1 cellular context compared by ENCODE assay signal in the genomic region with DNA sequence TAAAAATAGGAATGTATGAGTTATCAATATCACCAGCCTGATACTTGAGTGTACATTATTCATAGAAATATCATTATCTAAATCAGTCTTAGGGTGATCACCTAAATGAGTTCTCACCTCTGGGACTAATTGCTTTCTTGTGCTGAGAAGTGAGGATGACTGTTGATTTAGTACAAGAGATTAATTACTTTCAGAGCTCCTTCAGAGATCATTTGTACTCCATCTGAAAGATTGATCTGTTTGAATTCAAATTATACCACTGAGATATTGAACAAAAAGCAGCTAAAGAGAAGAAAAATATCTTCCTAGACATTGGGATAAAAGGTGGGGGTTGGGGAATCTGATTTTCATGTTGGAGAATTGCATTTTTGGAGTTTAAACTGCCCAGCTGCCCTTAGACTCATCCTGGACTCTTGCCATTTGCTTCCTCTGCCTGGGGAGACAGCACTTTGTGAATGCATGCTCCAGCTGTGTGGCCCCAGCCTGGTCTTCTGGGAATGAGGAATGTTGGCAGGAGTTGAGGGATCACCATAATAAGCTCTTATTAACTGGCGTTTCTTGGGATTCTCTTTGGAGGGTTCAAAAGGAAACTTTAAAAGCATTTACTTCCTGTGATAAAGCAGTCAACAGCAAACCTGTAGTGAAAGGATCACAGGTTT.
TF ChIP-seq lines count a peak whose summit lies in the region.

No MANE protein-coding gene starts in this region.

TF ChIP-seq in GM23338, 12 proteins besides CTCF, POLR2A, EP300 and RAD21 (continued from another document):
- TF ChIP-seq, protein P1, sequence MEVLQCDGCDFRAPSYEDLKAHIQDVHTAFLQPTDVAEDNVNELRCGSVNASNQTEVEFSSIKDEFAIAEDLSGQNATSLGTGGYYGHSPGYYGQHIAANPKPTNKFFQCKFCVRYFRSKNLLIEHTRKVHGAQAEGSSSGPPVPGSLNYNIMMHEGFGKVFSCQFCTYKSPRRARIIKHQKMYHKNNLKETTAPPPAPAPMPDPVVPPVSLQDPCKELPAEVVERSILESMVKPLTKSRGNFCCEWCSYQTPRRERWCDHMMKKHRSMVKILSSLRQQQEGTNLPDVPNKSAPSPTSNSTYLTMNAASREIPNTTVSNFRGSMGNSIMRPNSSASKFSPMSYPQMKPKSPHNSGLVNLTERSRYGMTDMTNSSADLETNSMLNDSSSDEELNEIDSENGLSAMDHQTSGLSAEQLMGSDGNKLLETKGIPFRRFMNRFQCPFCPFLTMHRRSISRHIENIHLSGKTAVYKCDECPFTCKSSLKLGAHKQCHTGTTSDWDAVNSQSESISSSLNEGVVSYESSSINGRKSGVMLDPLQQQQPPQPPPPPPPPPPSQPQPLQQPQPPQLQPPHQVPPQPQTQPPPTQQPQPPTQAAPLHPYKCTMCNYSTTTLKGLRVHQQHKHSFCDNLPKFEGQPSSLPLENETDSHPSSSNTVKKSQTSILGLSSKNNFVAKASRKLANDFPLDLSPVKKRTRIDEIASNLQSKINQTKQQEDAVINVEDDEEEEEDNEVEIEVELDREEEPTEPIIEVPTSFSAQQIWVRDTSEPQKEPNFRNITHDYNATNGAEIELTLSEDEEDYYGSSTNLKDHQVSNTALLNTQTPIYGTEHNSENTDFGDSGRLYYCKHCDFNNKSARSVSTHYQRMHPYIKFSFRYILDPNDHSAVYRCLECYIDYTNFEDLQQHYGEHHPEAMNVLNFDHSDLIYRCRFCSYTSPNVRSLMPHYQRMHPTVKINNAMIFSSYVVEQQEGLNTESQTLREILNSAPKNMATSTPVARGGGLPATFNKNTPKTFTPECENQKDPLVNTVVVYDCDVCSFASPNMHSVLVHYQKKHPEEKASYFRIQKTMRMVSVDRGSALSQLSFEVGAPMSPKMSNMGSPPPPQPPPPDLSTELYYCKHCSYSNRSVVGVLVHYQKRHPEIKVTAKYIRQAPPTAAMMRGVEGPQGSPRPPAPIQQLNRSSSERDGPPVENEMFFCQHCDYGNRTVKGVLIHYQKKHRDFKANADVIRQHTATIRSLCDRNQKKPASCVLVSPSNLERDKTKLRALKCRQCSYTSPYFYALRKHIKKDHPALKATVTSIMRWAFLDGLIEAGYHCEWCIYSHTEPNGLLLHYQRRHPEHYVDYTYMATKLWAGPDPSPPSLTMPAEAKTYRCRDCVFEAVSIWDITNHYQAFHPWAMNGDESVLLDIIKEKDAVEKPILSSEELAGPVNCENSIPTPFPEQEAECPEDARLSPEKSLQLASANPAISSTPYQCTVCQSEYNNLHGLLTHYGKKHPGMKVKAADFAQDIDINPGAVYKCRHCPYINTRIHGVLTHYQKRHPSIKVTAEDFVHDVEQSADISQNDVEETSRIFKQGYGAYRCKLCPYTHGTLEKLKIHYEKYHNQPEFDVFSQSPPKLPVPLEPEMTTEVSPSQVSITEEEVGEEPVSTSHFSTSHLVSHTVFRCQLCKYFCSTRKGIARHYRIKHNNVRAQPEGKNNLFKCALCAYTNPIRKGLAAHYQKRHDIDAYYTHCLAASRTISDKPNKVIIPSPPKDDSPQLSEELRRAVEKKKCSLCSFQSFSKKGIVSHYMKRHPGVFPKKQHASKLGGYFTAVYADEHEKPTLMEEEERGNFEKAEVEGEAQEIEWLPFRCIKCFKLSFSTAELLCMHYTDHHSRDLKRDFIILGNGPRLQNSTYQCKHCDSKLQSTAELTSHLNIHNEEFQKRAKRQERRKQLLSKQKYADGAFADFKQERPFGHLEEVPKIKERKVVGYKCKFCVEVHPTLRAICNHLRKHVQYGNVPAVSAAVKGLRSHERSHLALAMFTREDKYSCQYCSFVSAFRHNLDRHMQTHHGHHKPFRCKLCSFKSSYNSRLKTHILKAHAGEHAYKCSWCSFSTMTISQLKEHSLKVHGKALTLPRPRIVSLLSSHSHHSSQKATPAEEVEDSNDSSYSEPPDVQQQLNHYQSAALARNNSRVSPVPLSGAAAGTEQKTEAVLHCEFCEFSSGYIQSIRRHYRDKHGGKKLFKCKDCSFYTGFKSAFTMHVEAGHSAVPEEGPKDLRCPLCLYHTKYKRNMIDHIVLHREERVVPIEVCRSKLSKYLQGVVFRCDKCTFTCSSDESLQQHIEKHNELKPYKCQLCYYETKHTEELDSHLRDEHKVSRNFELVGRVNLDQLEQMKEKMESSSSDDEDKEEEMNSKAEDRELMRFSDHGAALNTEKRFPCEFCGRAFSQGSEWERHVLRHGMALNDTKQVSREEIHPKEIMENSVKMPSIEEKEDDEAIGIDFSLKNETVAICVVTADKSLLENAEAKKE (CRISPR knock-in tag; IDR thresholded peaks at IDR 0.05) = no peak
- TF ChIP-seq EZH2 (IDR thresholded peaks at IDR 0.05; ENCODE audit: low read depth, unreplicated experiment) = no peak
- TF ChIP-seq POLR2AphosphoS5 (IDR thresholded peaks at IDR 0.05; ENCODE audit: low read depth) = no peak
- TF ChIP-seq, protein P2, sequence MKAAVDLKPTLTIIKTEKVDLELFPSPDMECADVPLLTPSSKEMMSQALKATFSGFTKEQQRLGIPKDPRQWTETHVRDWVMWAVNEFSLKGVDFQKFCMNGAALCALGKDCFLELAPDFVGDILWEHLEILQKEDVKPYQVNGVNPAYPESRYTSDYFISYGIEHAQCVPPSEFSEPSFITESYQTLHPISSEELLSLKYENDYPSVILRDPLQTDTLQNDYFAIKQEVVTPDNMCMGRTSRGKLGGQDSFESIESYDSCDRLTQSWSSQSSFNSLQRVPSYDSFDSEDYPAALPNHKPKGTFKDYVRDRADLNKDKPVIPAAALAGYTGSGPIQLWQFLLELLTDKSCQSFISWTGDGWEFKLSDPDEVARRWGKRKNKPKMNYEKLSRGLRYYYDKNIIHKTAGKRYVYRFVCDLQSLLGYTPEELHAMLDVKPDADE (IDR thresholded peaks at IDR 0.05) = no peak
- no peak for TF ChIP-seq NANOG (IDR thresholded peaks at IDR 0.05; ENCODE audit: borderline replicate concordance)
- no peak for TF ChIP-seq EZH2phosphoT487 (IDR thresholded peaks at IDR 0.05; ENCODE audit: unreplicated experiment)
- no peak for TF ChIP-seq STAT1 (IDR thresholded peaks at IDR 0.05; ENCODE audit: unreplicated experiment)
- no peak for TF ChIP-seq JUNB (IDR thresholded peaks at IDR 0.05; ENCODE audit: unreplicated experiment)
